8 cellular contexts compared by ENCODE assay signal in genomic region chr13:57630661-57631606, GRCh38. TPM values are rescaled to one million over a fixed set of nuclear protein-coding genes. Genes with fewer than 3 reads are reported as not detected.
DNase-seq lines count a peak whose midpoint lies in the region; ATAC-seq and TF ChIP-seq lines count a peak whose summit lies in the region.

No MANE protein-coding gene starts in this region.

- intact Hi-C loops in activated T-helper 1 cell treated with anti-CD3 and anti-CD28 coated beads, Interleukin-12 subunit alpha, Interleukin-12 subunit beta, Interleukin-2, Interleukin-4 antibody, amounts not matched to agents 30 ng/mL and 10 ng/mL and 1 ng/mL, durations not matched to agents 14 hours and 24 hours and 36 hours (cut with micrococcal nuclease): no loop called here

- H3K27me3 ChIP-seq in cardiac muscle cell: peaks cover 38% of the 10 kb centered on the region

- H3K9me3 Mint-ChIP-seq in activated T-helper 1 cell treated with anti-CD3 and anti-CD28 coated beads, Interleukin-12 subunit alpha, Interleukin-12 subunit beta, Interleukin-2, Interleukin-4 antibody, amounts not matched to agents 30 ng/mL and 10 ng/mL and 1 ng/mL, durations not matched to agents 14 hours and 24 hours and 36 hours: no peaks in the 10 kb centered on the region
- no peaks in the 10 kb centered on the region for H3K9me3 Mint-ChIP-seq in osteocyte (ENCODE audit: unreplicated experiment)

- TF ChIP-seq CTCF in 22Rv1 (IDR thresholded peaks at IDR 0.05): no peak
- TF ChIP-seq CTCF in GM20000 (IDR thresholded peaks at IDR 0.05; ENCODE audit: extremely low read depth, missing control alignments): no peak
- TF ChIP-seq CTCF in cardiac muscle cell (IDR thresholded peaks at IDR 0.05; ENCODE audit: low read depth, low read length): no peak
- no peak for TF ChIP-seq CTCF in osteocyte (IDR thresholded peaks at IDR 0.05)

- peaks cover 33% of the 10 kb centered on the region for H3K4me1 Mint-ChIP-seq in activated T-helper 1 cell treated with anti-CD3 and anti-CD28 coated beads, Interleukin-12 subunit alpha, Interleukin-12 subunit beta, Interleukin-2, Interleukin-4 antibody, amounts not matched to agents 30 ng/mL and 10 ng/mL and 1 ng/mL, durations not matched to agents 14 hours and 24 hours and 36 hours (ENCODE audit: low read depth)
- peaks cover 39% of the 10 kb centered on the region for H3K4me1 Mint-ChIP-seq in osteocyte (ENCODE audit: unreplicated experiment)

- H3K27me3 Mint-ChIP-seq in activated T-helper 1 cell treated with anti-CD3 and anti-CD28 coated beads, Interleukin-12 subunit alpha, Interleukin-12 subunit beta, Interleukin-2, Interleukin-4 antibody, amounts not matched to agents 30 ng/mL and 10 ng/mL and 1 ng/mL, durations not matched to agents 14 hours and 24 hours and 36 hours (ENCODE audit: insufficient read depth): peaks cover 47% of the 10 kb centered on the region
- peaks cover 54% of the 10 kb centered on the region for H3K27me3 Mint-ChIP-seq in osteocyte (ENCODE audit: unreplicated experiment)

- DNase-seq in GM20000 (ENCODE audit: low spot score) (peak; percentile 21), cardiac muscle cell (ENCODE audit: low read depth in 1 of 2, low spot score in 1 of 2) (peak; percentile 5 to 30), osteocyte (ENCODE audit: extremely low spot score, unreplicated experiment) (no peak)
- no peak for DNase-seq in activated T-helper 1 cell treated with anti-CD3 and anti-CD28 coated beads, Interleukin-12 subunit alpha, Interleukin-12 subunit beta, Interleukin-2, Interleukin-4 antibody, amounts not matched to agents 30 ng/mL and 10 ng/mL and 1 ng/mL, durations not matched to agents 14 hours and 24 hours and 36 hours (ENCODE audit: low spot score)

- H3K9me3 ChIP-seq in cardiac muscle cell (ENCODE audit: low read depth): no peaks in the 10 kb centered on the region

- peak overlapping the region; percentile 71 for H3K4me3 ChIP-seq in cardiac muscle cell

- no peaks in the 10 kb centered on the region for H3K4me1 ChIP-seq in cardiac muscle cell (ENCODE audit: low read depth)

- no peaks in the 10 kb centered on the region for H3K36me3 ChIP-seq in cardiac muscle cell

- peaks cover 4% of the 10 kb centered on the region for H3K36me3 Mint-ChIP-seq in activated T-helper 1 cell treated with anti-CD3 and anti-CD28 coated beads, Interleukin-12 subunit alpha, Interleukin-12 subunit beta, Interleukin-2, Interleukin-4 antibody, amounts not matched to agents 30 ng/mL and 10 ng/mL and 1 ng/mL, durations not matched to agents 14 hours and 24 hours and 36 hours (ENCODE audit: low read depth)
- no peaks in the 10 kb centered on the region for H3K36me3 Mint-ChIP-seq in osteocyte (ENCODE audit: unreplicated experiment)

- H3K27ac ChIP-seq in 22Rv1: peak overlapping the region; percentile 23; the same call in 1 of the 2 replicates
- H3K27ac ChIP-seq in cardiac muscle cell: no peak overlapping the region

- peak overlapping the region; percentile 72 for H3K27ac Mint-ChIP-seq in activated T-helper 1 cell treated with anti-CD3 and anti-CD28 coated beads, Interleukin-12 subunit alpha, Interleukin-12 subunit beta, Interleukin-2, Interleukin-4 antibody, amounts not matched to agents 30 ng/mL and 10 ng/mL and 1 ng/mL, durations not matched to agents 14 hours and 24 hours and 36 hours
- H3K27ac Mint-ChIP-seq in osteocyte (ENCODE audit: unreplicated experiment): peak overlapping the region; percentile 7

- no peak for ATAC-seq in GM18520 (IDR thresholded peaks at IDR 0.05; ENCODE audit: unreplicated experiment)
- no peak for ATAC-seq in HG02588 (IDR thresholded peaks at IDR 0.05; ENCODE audit: unreplicated experiment)
- ATAC-seq in HG03442 (IDR thresholded peaks at IDR 0.05; ENCODE audit: unreplicated experiment): no peak

- H3K4me3 Mint-ChIP-seq in activated T-helper 1 cell treated with anti-CD3 and anti-CD28 coated beads, Interleukin-12 subunit alpha, Interleukin-12 subunit beta, Interleukin-2, Interleukin-4 antibody, amounts not matched to agents 30 ng/mL and 10 ng/mL and 1 ng/mL, durations not matched to agents 14 hours and 24 hours and 36 hours: peak overlapping the region; percentile 76
- H3K4me3 Mint-ChIP-seq in osteocyte (ENCODE audit: unreplicated experiment): peak overlapping the region; percentile 93

RNA-seq across cellular contexts. Expression of gene PCDH17, which starts 0.6 kb away (rescaled TPM):
- 0.05 and 0.07 TPM in 2 replicates for total RNA-seq in activated T-helper 1 cell treated with anti-CD3 and anti-CD28 coated beads, Interleukin-12 subunit alpha, Interleukin-12 subunit beta, Interleukin-2, Interleukin-4 antibody, amounts not matched to agents 30 ng/mL and 10 ng/mL and 1 ng/mL, durations not matched to agents 14 hours and 24 hours and 36 hours
- 9.6 and 11.1 TPM in 2 replicates for total RNA-seq in cardiac muscle cell
- polyA plus RNA-seq in cardiac muscle cell: 0.86 and 1.4 TPM in 2 replicates
- total RNA-seq in osteocyte: 0.57 and 0.62 TPM in 2 replicates

Comparison
In these comparisons a context has a peak if more than half of its experiments do, and no peak if none do; other contexts are left out.
1. DNase-seq: peak in GM20000 (single experiment) and cardiac muscle cell (2 of 2); none in activated T-helper 1 cell treated with anti-CD3 and anti-CD28 coated beads, Interleukin-12 subunit alpha, Interleukin-12 subunit beta, Interleukin-2, Interleukin-4 antibody, amounts not matched to agents 30 ng/mL and 10 ng/mL and 1 ng/mL, durations not matched to agents 14 hours and 24 hours and 36 hours (single experiment) and osteocyte (single experiment).